Comparison of ENCODE assay signal across 9 cellular contexts in genomic region chr7:130982160-130982638, GRCh38.
DNase-seq lines count a peak whose midpoint lies in the region; ATAC-seq and TF ChIP-seq lines count a peak whose summit lies in the region.
"Had no signal": no experiment of that assay in that cellular context is flagged by ENCODE, and none has a peak within 500 bp of the region (broad histone marks: within the 10 kb centered on the region; RNA-seq: fewer than 3 reads in every experiment).

No MANE protein-coding gene starts in this region.

- H3K27ac ChIP-seq in brain microvascular endothelial cell (no peak overlapping the region), left lung (peak overlapping the region in 1 of 2 donors; percentile 21)
- H3K27ac ChIP-seq: BLaER1 treated with 17β-estradiol and CSF1 and Interleukin-3, amounts not matched to agents 10 nM and 100 nM had no signal

- H3K9me3 ChIP-seq in left lung = no peaks in the 10 kb centered on the region

- ATAC-seq in left lung (peak; percentile 66), GM18858 (IDR thresholded peaks at IDR 0.05; ENCODE audit: unreplicated experiment) (no peak)

- H3K4me1 ChIP-seq in left lung = peaks cover 22 to 44% of the 10 kb centered on the region in 2 donors
- H3K4me1 ChIP-seq: BLaER1 treated with 17β-estradiol and CSF1 and Interleukin-3, amounts not matched to agents 10 nM and 100 nM had no signal

- H3K36me3 ChIP-seq in brain microvascular endothelial cell (replicated peaks) = peaks cover 2% of the 10 kb centered on the region
- peaks cover 0 to 10% of the 10 kb centered on the region in 2 donors for H3K36me3 ChIP-seq in left lung

- TF ChIP-seq CTCF in brain microvascular endothelial cell (IDR thresholded peaks at IDR 0.05; ENCODE audit: low read depth, low read length, missing control alignments) (peak; percentile 76), left lung (IDR thresholded peaks at IDR 0.05) (peak; percentile 19 to 43)

- peak; percentile 38 for DNase-seq in DMS79 treated with DMSO at 0.1 percent for 48 hours (lab: John Stamatoyannopoulos, UW)
- no peak for DNase-seq in DMS79 (lab: John Stamatoyannopoulos, UW)
- DNase-seq in HCEC 1CT = peak; percentile 53
- peak; percentile 24 for DNase-seq in NCI-H2196 (lab: John Stamatoyannopoulos, UW; ENCODE audit: unreplicated experiment)
- DNase-seq in brain microvascular endothelial cell = no peak
- DNase-seq in left lung = no peak
- DNase-seq in anterior cingulate cortex (lab: John Stamatoyannopoulos, UW) = no peak

- H3K4me3 ChIP-seq in brain microvascular endothelial cell (ENCODE audit: low read depth, low read length) = no peak overlapping the region
- H3K4me3 ChIP-seq in left lung = no peak overlapping the region
- H3K4me3 ChIP-seq: BLaER1 treated with 17β-estradiol and CSF1 and Interleukin-3, amounts not matched to agents 10 nM and 100 nM had no signal

- in situ Hi-C loops in brain microvascular endothelial cell (cut with HindIII; ENCODE audit: low pct_ligation_motif_present, low sequenced_read_pairs) = no loop called here

- H3K27me3 ChIP-seq in brain microvascular endothelial cell (replicated peaks) (no peaks in the 10 kb centered on the region), left lung (no peaks in the 10 kb centered on the region)
- H3K27me3 ChIP-seq: BLaER1 treated with 17β-estradiol and CSF1 and Interleukin-3, amounts not matched to agents 10 nM and 100 nM had no signal

- intact Hi-C loops in left lung (cut with DNase I) = no loop called here

Comparison
In these comparisons a context has a peak if more than half of its experiments do, and no peak if none do; other contexts are left out.
1. DNase-seq: peak in DMS79 treated with DMSO at 0.1 percent for 48 hours (single experiment), HCEC 1CT (single experiment) and NCI-H2196 (single experiment); none in DMS79 (single experiment), brain microvascular endothelial cell (single experiment), left lung (0 of 2) and anterior cingulate cortex (0 of 58).